In the genomic region with DNA sequence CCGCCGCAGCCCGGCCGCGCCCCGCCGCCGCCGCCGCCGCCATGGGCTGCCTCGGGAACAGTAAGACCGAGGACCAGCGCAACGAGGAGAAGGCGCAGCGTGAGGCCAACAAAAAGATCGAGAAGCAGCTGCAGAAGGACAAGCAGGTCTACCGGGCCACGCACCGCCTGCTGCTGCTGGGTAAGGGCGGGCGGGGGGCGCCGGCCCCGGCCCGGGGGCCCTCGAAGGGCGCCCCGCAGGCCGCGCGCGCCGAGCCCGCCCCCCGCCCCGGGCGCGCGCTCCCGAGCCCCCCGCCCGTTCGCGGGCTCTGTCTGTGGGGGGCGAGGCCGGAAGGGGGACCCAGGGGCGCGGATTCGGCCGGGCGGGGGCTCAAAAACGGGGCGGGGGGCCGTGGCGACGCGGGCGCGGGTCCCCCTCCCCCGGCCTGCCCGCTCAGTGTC, we compare ENCODE assay signal across 7 cellular contexts. TPM values are rescaled to one million over a fixed set of nuclear protein-coding genes. Genes with fewer than 3 reads are reported as not detected.
A peak's percentile ranks its signal among the peaks of the same experiment; 100 is the strongest.
DNase-seq lines count a peak whose midpoint lies in the region; ATAC-seq and TF ChIP-seq lines count a peak whose summit lies in the region.

No MANE protein-coding gene starts in this region.

- H3K27ac Mint-ChIP-seq in activated T-cell treated with anti-CD3 and anti-CD28 coated beads, Interleukin-2, amount 50 U/mL, for 24 hours = peak overlapping the region; percentile 95
- peak overlapping the region; percentile 98 for H3K27ac Mint-ChIP-seq in osteocyte (ENCODE audit: unreplicated experiment)

- H3K9me3 Mint-ChIP-seq in activated T-cell treated with anti-CD3 and anti-CD28 coated beads, Interleukin-2, amount 50 U/mL, for 24 hours = no peaks in the 10 kb centered on the region
- no peaks in the 10 kb centered on the region for H3K9me3 Mint-ChIP-seq in osteocyte (ENCODE audit: unreplicated experiment)

- ATAC-seq in GM19023 (IDR thresholded peaks at IDR 0.05; ENCODE audit: unreplicated experiment) (peak; percentile 1), HG03196 (IDR thresholded peaks at IDR 0.05; ENCODE audit: unreplicated experiment) (no peak)

- TF ChIP-seq CTCF in fibroblast of pulmonary artery (IDR thresholded peaks at IDR 0.05; ENCODE audit: low read length, missing control alignments) (no peak), osteocyte (IDR thresholded peaks at IDR 0.05) (no peak)

- H3K4me1 Mint-ChIP-seq in activated T-cell treated with anti-CD3 and anti-CD28 coated beads, Interleukin-2, amount 50 U/mL, for 24 hours (ENCODE audit: low read depth) = peaks cover 54% of the 10 kb centered on the region
- H3K4me1 Mint-ChIP-seq in osteocyte (ENCODE audit: unreplicated experiment) = peaks cover 43% of the 10 kb centered on the region

- no peaks in the 10 kb centered on the region for H3K27me3 Mint-ChIP-seq in activated T-cell treated with anti-CD3 and anti-CD28 coated beads, Interleukin-2, amount 50 U/mL, for 24 hours
- no peaks in the 10 kb centered on the region for H3K27me3 Mint-ChIP-seq in osteocyte (ENCODE audit: unreplicated experiment)

- peak overlapping the region; percentile 80 for H3K4me3 ChIP-seq in fibroblast of pulmonary artery (replicated peaks; ENCODE audit: low read depth, low read length)

- DNase-seq in LoVo (ENCODE audit: low spot score) (peak; percentile 12), fibroblast of pulmonary artery (ENCODE audit: low read depth) (peak; percentile 48), osteocyte (ENCODE audit: extremely low spot score, unreplicated experiment) (no peak), HT-29 (ENCODE audit: low spot score) (no peak)
- DNase-seq in activated T-cell treated with anti-CD3 and anti-CD28 coated beads, Interleukin-2, amount 50 U/mL, for 24 hours = peak; percentile 72

- H3K4me3 Mint-ChIP-seq in activated T-cell treated with anti-CD3 and anti-CD28 coated beads, Interleukin-2, amount 50 U/mL, for 24 hours = peak overlapping the region; percentile 91
- peak overlapping the region; percentile 93 for H3K4me3 Mint-ChIP-seq in osteocyte (ENCODE audit: unreplicated experiment)

- peaks cover 44% of the 10 kb centered on the region for H3K36me3 Mint-ChIP-seq in activated T-cell treated with anti-CD3 and anti-CD28 coated beads, Interleukin-2, amount 50 U/mL, for 24 hours (ENCODE audit: low read depth)
- H3K36me3 Mint-ChIP-seq in osteocyte (ENCODE audit: unreplicated experiment) = peaks cover 6% of the 10 kb centered on the region

RNA-seq across cellular contexts. Expression of a gene that starts 39.2 kb away (rescaled TPM):
- 1,150 and 1,173 TPM in 2 replicates for total RNA-seq in osteocyte
- 805 and 888 TPM in 2 replicates for total RNA-seq in HT-29 (2014; rRNA removed; shearing (Covaris generic))

RNA-seq across cellular contexts. Expression of a gene that starts 41.0 kb away (rescaled TPM):
- 1.5 and 2.0 TPM in 2 replicates for total RNA-seq in osteocyte
- total RNA-seq in HT-29 (2014; rRNA removed; shearing (Covaris generic)) = not detected in 2 replicates

Comparison
In these comparisons a context has a peak if more than half of its experiments do, and no peak if none do; other contexts are left out.
1. DNase-seq: peak in LoVo (single experiment), activated T-cell treated with anti-CD3 and anti-CD28 coated beads, Interleukin-2, amount 50 U/mL, for 24 hours (single experiment) and fibroblast of pulmonary artery (single experiment); none in osteocyte (single experiment) and HT-29 (single experiment).